8 cellular contexts compared by ENCODE assay signal in the genomic region with DNA sequence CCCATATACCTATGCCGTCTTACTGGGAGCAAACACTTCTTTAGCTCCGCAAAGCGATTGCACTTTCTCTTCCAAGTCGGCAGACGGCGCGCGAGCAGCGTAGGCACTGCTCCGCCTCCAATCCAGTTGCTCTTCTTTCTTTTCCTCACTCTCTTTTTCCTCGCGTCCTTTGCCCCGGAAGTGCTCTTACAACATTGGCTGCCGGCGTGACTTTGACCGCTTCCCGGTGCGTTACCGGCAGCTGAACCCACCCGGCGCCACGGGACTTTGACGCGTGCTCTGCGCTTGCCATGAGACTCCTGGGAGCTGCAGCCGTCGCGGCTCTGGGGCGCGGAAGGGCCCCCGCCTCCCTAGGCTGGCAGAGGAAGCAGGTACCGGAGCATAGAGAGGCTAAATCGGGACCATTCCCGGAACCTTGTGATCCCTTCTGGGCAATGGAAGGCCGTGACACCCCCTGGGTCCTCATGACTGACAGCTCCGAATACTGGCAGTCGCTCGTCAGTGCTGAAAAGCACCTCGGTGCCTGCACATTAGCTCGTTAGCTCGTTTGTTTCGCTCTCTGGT. TPM values are rescaled to one million over a fixed set of nuclear protein-coding genes. Genes with fewer than 3 reads are reported as not detected.
DNase-seq lines count a peak whose midpoint lies in the region; ATAC-seq and TF ChIP-seq lines count a peak whose summit lies in the region.

TSS of gene GFM1 (plus strand) at position 183 of the 564 bp plus-strand sequence. CDS start at position 291, 108 bp downstream.

- DNase-seq in NCI-H1092 treated with DMSO at 0.1 percent for 48 hours (lab: John Stamatoyannopoulos, UW) (peak; percentile 98), SKM-1 treated with dmso at 0.1 percent for 144 hours (lab: John Stamatoyannopoulos, UW; ENCODE audit: unreplicated experiment) (peak; percentile 98), head of caudate nucleus (peak; percentile 85 to 98 (median 95)), ovary (peak; percentile 88 to 93 (median 88)), tibial artery (peak; percentile 95 to 96)
- DNase-seq in activated naive CD8-positive, alpha-beta T cell treated with anti-CD3 and anti-CD28 coated beads for 36 hours = peak; percentile 88

- peaks cover 28% of the 10 kb centered on the region for H3K4me1 Mint-ChIP-seq in activated naive CD8-positive, alpha-beta T cell treated with anti-CD3 and anti-CD28 coated beads for 36 hours

- WGBS in ovary, 3 donors = 1% methylated on average over 42 of the region's 42 CpGs

- peak; percentile 99 for ATAC-seq in HG02610 (IDR thresholded peaks at IDR 0.05; ENCODE audit: unreplicated experiment)

- no peaks in the 10 kb centered on the region for H3K27me3 Mint-ChIP-seq in activated naive CD8-positive, alpha-beta T cell treated with anti-CD3 and anti-CD28 coated beads for 36 hours

- H3K4me3 ChIP-seq in ovary (peak within 1 kb of the TSS; percentile 76), tibial artery (peak within 1 kb of the TSS; percentile 67 to 68)

- H3K27me3 ChIP-seq in ovary (no peaks in the 10 kb centered on the region), tibial artery (no peaks in the 10 kb centered on the region)

- H3K4me3 Mint-ChIP-seq in activated naive CD8-positive, alpha-beta T cell treated with anti-CD3 and anti-CD28 coated beads for 36 hours = peak within 1 kb of the TSS; percentile 96

- intact Hi-C loops in head of caudate nucleus (cut with DNase I) (loop anchor here (10.0 kb wide), 2 partner anchors 70 to 160 kb away; partner anchors contain the start of genes MFSD1 and MLF1), ovary (cut with DNase I) (no loop called here), tibial artery (cut with DNase I; ENCODE audit: low total_unique reads) (no loop called here)

- TF ChIP-seq POLR2A in GM10847 (IDR thresholded peaks at IDR 0.05; ENCODE audit: extremely low read depth, insufficient read length) = peak; percentile 53
- TF ChIP-seq POLR2A in ovary (IDR thresholded peaks at IDR 0.05) = peak; percentile 24

- peak within 1 kb of the TSS; percentile 93 for H3K27ac Mint-ChIP-seq in activated naive CD8-positive, alpha-beta T cell treated with anti-CD3 and anti-CD28 coated beads for 36 hours

- TF ChIP-seq CTCF in ovary (IDR thresholded peaks at IDR 0.05) (peak; percentile 71 to 80 (median 76)), tibial artery (IDR thresholded peaks at IDR 0.05) (peak; percentile 58 to 79)

- H3K9me3 ChIP-seq in ovary (no peaks in the 10 kb centered on the region), tibial artery (no peaks in the 10 kb centered on the region)

- H3K9me3 Mint-ChIP-seq in activated naive CD8-positive, alpha-beta T cell treated with anti-CD3 and anti-CD28 coated beads for 36 hours = no peaks in the 10 kb centered on the region

- no peaks in the 10 kb centered on the region for H3K4me1 ChIP-seq in ovary (ENCODE audit: insufficient read depth)
- H3K4me1 ChIP-seq in tibial artery = peaks cover 0 to 19% (median 14%) of the 10 kb centered on the region in 4 donors

- H3K27ac ChIP-seq in ovary (peak within 1 kb of the TSS; percentile 60 to 61), tibial artery (peak within 1 kb of the TSS; percentile 85)

- peaks cover 22% of the 10 kb centered on the region for H3K36me3 Mint-ChIP-seq in activated naive CD8-positive, alpha-beta T cell treated with anti-CD3 and anti-CD28 coated beads for 36 hours

- TF ChIP-seq EP300 in ovary (IDR thresholded peaks at IDR 0.05) = no peak

- no peaks in the 10 kb centered on the region for H3K36me3 ChIP-seq in ovary
- H3K36me3 ChIP-seq in tibial artery = peaks cover 0 to 8% (median 0%) of the 10 kb centered on the region in 3 donors

RNA-seq across cellular contexts. Expression of gene GFM1, which starts in this region (rescaled TPM):
- total RNA-seq in activated naive CD8-positive, alpha-beta T cell treated with anti-CD3 and anti-CD28 coated beads for 36 hours = 10 to 100 TPM; 82.8 to 89.3 TPM
- 10 to 100 TPM; 19.6 to 40.0 (median 29.7) TPM for total RNA-seq in ovary
- 10 to 100 TPM; 13.5 to 30.7 TPM for polyA plus RNA-seq in ovary

Comparison
In these comparisons a context has a peak if more than half of its experiments do, and no peak if none do; other contexts are left out.
1. Peak in every context shown above with its lines: DNase-seq, ATAC-seq, H3K4me3 ChIP-seq and H3K27ac ChIP-seq.